ENCODE assay signal across 2 cellular contexts in the genomic region with DNA sequence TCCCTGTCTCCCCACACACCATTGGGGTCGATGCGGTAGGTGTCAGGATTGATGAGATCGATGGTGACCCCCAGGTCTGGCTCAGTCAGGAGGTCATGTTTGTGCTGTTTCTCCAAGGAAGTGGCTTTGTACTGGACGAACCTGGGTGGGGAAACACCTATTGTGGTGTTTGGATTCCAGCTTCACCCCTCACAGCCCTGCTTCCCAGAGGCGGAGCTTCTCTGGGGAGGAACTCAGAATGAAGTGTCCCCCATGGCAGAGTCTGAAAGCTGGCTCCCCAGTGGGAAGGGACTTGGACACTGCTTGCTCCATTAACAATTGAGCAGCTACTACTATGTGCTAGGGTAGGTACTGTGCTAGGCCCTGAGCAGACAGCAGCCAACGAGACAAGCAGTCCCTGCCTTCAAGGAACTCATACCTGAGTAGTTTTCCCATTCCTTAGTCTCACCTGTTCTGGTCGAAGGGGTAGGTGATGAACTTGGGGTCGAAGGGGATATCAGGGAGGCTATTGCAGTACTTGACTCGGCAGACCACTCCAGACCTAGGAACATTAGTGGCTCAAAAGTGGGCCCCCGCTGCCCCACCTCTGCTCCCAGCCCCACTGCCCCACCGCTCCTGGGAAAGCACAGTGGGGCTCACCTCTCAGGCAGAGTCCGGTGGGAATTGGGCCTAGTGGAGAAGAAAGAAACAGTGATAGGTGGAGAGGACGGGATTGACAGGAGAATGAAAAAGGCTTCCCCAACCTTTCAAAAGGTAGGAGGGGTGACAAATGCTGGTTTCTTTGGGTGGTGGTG.
TF ChIP-seq lines count a peak whose summit lies in the region.

No MANE protein-coding gene starts in this region.

TF ChIP-seq in SK-N-SH, 30 proteins besides CTCF, POLR2A, EP300 and RAD21:
- TF ChIP-seq JUND (IDR thresholded peaks at IDR 0.05), result no peak
- TF ChIP-seq NRF1 (IDR thresholded peaks at IDR 0.05; ENCODE audit: low read depth, low read length), result no peak
- TF ChIP-seq CHD2 (IDR thresholded peaks at IDR 0.05; ENCODE audit: low read length, partially characterized antibody), result no peak
- TF ChIP-seq MEF2A (IDR thresholded peaks at IDR 0.05; ENCODE audit: borderline replicate concordance, low read depth), result no peak
- TF ChIP-seq SMC3 (IDR thresholded peaks at IDR 0.05; ENCODE audit: low read depth, low read length), result no peak
- no peak for TF ChIP-seq RFX5 (IDR thresholded peaks at IDR 0.05; ENCODE audit: low read length)
- no peak for TF ChIP-seq FOXM1 (IDR thresholded peaks at IDR 0.05; ENCODE audit: low read depth)
- TF ChIP-seq, protein P1, sequence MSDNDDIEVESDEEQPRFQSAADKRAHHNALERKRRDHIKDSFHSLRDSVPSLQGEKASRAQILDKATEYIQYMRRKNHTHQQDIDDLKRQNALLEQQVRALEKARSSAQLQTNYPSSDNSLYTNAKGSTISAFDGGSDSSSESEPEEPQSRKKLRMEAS (IDR thresholded peaks at IDR 0.05; ENCODE audit: low read depth), result no peak
- TF ChIP-seq NFIC (IDR thresholded peaks at IDR 0.05; ENCODE audit: borderline replicate concordance), result no peak
- TF ChIP-seq, protein P2, sequence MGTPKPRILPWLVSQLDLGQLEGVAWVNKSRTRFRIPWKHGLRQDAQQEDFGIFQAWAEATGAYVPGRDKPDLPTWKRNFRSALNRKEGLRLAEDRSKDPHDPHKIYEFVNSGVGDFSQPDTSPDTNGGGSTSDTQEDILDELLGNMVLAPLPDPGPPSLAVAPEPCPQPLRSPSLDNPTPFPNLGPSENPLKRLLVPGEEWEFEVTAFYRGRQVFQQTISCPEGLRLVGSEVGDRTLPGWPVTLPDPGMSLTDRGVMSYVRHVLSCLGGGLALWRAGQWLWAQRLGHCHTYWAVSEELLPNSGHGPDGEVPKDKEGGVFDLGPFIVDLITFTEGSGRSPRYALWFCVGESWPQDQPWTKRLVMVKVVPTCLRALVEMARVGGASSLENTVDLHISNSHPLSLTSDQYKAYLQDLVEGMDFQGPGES (IDR thresholded peaks at IDR 0.05; ENCODE audit: low read depth, low read length), result no peak
- TF ChIP-seq ELF1 (IDR thresholded peaks at IDR 0.05), result no peak
- TF ChIP-seq RCOR1 (IDR thresholded peaks at IDR 0.05; ENCODE audit: low read length), result no peak
- TF ChIP-seq YY1 (IDR thresholded peaks at IDR 0.05; ENCODE audit: low read depth), result no peak
- TF ChIP-seq, protein P3, sequence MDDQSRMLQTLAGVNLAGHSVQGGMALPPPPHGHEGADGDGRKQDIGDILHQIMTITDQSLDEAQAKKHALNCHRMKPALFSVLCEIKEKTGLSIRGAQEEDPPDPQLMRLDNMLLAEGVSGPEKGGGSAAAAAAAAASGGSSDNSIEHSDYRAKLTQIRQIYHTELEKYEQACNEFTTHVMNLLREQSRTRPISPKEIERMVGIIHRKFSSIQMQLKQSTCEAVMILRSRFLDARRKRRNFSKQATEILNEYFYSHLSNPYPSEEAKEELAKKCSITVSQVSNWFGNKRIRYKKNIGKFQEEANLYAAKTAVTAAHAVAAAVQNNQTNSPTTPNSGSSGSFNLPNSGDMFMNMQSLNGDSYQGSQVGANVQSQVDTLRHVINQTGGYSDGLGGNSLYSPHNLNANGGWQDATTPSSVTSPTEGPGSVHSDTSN (IDR thresholded peaks at IDR 0.05), result no peak
- no peak for TF ChIP-seq FOXJ3 (CRISPR knock-in tag; IDR thresholded peaks at IDR 0.05)
- TF ChIP-seq GABPA (IDR thresholded peaks at IDR 0.05; ENCODE audit: low read depth), result no peak
- TF ChIP-seq, protein P4, sequence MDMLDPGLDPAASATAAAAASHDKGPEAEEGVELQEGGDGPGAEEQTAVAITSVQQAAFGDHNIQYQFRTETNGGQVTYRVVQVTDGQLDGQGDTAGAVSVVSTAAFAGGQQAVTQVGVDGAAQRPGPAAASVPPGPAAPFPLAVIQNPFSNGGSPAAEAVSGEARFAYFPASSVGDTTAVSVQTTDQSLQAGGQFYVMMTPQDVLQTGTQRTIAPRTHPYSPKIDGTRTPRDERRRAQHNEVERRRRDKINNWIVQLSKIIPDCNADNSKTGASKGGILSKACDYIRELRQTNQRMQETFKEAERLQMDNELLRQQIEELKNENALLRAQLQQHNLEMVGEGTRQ (IDR thresholded peaks at IDR 0.05; ENCODE audit: borderline replicate concordance, low read depth, low read length), result no peak

TF ChIP-seq in SK-N-SH treated with all-trans-retinoic acid at 6 μM for 48 hours, 23 proteins besides CTCF, POLR2A, EP300 and RAD21:
- TF ChIP-seq, protein P5, sequence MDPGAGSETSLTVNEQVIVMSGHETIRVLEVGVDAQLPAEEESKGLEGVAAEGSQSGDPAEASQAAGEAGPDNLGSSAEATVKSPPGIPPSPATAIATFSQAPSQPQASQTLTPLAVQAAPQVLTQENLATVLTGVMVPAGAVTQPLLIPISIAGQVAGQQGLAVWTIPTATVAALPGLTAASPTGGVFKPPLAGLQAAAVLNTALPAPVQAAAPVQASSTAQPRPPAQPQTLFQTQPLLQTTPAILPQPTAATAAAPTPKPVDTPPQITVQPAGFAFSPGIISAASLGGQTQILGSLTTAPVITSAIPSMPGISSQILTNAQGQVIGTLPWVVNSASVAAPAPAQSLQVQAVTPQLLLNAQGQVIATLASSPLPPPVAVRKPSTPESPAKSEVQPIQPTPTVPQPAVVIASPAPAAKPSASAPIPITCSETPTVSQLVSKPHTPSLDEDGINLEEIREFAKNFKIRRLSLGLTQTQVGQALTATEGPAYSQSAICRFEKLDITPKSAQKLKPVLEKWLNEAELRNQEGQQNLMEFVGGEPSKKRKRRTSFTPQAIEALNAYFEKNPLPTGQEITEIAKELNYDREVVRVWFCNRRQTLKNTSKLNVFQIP (CRISPR knock-in tag; IDR thresholded peaks at IDR 0.05; ENCODE audit: borderline replicate concordance, low read depth), result no peak
- TF ChIP-seq SNAI2 (CRISPR knock-in tag; IDR thresholded peaks at IDR 0.05), result no peak
- TF ChIP-seq, protein P6, sequence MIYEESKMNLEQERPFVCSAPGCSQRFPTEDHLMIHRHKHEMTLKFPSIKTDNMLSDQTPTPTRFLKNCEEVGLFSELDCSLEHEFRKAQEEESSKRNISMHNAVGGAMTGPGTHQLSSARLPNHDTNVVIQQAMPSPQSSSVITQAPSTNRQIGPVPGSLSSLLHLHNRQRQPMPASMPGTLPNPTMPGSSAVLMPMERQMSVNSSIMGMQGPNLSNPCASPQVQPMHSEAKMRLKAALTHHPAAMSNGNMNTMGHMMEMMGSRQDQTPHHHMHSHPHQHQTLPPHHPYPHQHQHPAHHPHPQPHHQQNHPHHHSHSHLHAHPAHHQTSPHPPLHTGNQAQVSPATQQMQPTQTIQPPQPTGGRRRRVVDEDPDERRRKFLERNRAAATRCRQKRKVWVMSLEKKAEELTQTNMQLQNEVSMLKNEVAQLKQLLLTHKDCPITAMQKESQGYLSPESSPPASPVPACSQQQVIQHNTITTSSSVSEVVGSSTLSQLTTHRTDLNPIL (CRISPR knock-in tag; IDR thresholded peaks at IDR 0.05; ENCODE audit: low read depth), result no peak
